8 cellular contexts compared by ENCODE assay signal in genomic region chr12:47818701-47819543, GRCh38. TPM values are rescaled to one million over a fixed set of nuclear protein-coding genes. Genes with fewer than 3 reads are reported as not detected.
DNase-seq lines count a peak whose midpoint lies in the region; ATAC-seq, FAIRE-seq and TF ChIP-seq lines count a peak whose summit lies in the region.

No MANE protein-coding gene starts in this region.

- H3K14ac ChIP-seq in H1 (ENCODE audit: insufficient read length) = no peak overlapping the region

- H3K27me3 ChIP-seq in HUES64 (ENCODE audit: insufficient read depth, low read length) (no peaks in the 10 kb centered on the region), H1 (replicated peaks in 1 of 4; ENCODE audit: control insufficient read depth in 3 of 4, extremely low read depth in 1 of 4, insufficient read depth in 3 of 4, low read length in 3 of 4) (no peaks in the 10 kb centered on the region; a peak in 2 of 7 replicates), thymus (ENCODE audit: control insufficient read depth, insufficient read depth) (no peaks in the 10 kb centered on the region)

- H4K8ac ChIP-seq in H1 (ENCODE audit: extremely low read depth, insufficient read depth, low read length) = peak overlapping the region; percentile 45

- H3K56ac ChIP-seq in H1 (replicated peaks; ENCODE audit: insufficient read length, low read depth, low read length) = no peak overlapping the region

- peak overlapping the region; percentile 69; the same call in 1 of the 2 replicates for H2BK5ac ChIP-seq in H1 (ENCODE audit: low read depth, low read length)

- peak overlapping the region; percentile 22; the same call in 1 of the 2 replicates for H2BK12ac ChIP-seq in H1 (ENCODE audit: low read depth, low read length)

- WGBS in HUES64 = 6% methylated on average over 49 of the region's 49 CpGs
- WGBS in H1 (ENCODE audit: extremely low coverage in 1 of 2, insufficient coverage in 1 of 2, insufficient read length in 1 of 2, insufficient replicate concordance in 2 of 2, low coverage in 1 of 2, low lambda C conversion rate in 2 of 2, missing lambda C conversion rate in 1 of 2), 2 experiments = 16% methylated on average over 25 of the region's 49 CpGs; no CpG with 5 or more reads in 1 of the 2 experiments
- WGBS in thymus = 1% methylated on average over 49 of the region's 49 CpGs

- in situ Hi-C loops in ACHN (cut with HindIII; ENCODE audit: low pct_ligation_motif_present, low pct_unique_long_range_greater_than_20kb, low sequenced_read_pairs) = no loop called here

- H3K23me2 ChIP-seq in H1 (ENCODE audit: low read depth, low read length) = peaks cover 9% of the 10 kb centered on the region

- H3K4me3 ChIP-seq in HUES64 (ENCODE audit: low read length) (peak overlapping the region; percentile 70), H1 (ENCODE audit: extremely low read depth in 1 of 4, insufficient read depth in 2 of 4, low read depth in 3 of 4, low read length in 4 of 4) (peak overlapping the region; percentile 43 to 79 (median 64)), thymus (ENCODE audit: low read length) (peak overlapping the region; percentile 97)

- peak in 1 of 2 experiments; percentile 17; a peak in 1 of 3 replicates for TF ChIP-seq POLR2A in H1 (IDR thresholded peaks at IDR 0.05; ENCODE audit: control extremely low read depth in 1 of 2, low read depth in 2 of 2, low read length in 2 of 2)

- H4K91ac ChIP-seq in H1 (replicated peaks; ENCODE audit: insufficient read length, low read length) = peak overlapping the region; percentile 90

- H3K4ac ChIP-seq in H1 (replicated peaks; ENCODE audit: insufficient read length, low read depth, low read length) = no peak overlapping the region

- peak; percentile 48 to 53 for TF ChIP-seq RAD21 in H1 (IDR thresholded peaks at IDR 0.05 in 1 of 2, conservative IDR thresholded peaks at IDR 0.05 in 1 of 2; ENCODE audit: low read depth in 2 of 2, low read length in 2 of 2)

- no peak for TF ChIP-seq EP300 in H1 (IDR thresholded peaks at IDR 0.05; ENCODE audit: borderline replicate concordance in 1 of 2, low read depth in 2 of 2, low read length in 2 of 2)

- H3K9me3 ChIP-seq in HUES64 (ENCODE audit: insufficient read depth, low read depth, low read length) (no peaks in the 10 kb centered on the region), H1 (ENCODE audit: insufficient read depth in 2 of 2, low read depth in 1 of 2, low read length in 1 of 2) (no peaks in the 10 kb centered on the region), thymus (ENCODE audit: control insufficient read depth) (no peaks in the 10 kb centered on the region)

- peak overlapping the region; percentile 89 for H3K18ac ChIP-seq in H1 (ENCODE audit: extremely low read depth, low read length)

- H3K36me3 ChIP-seq in HUES64 (ENCODE audit: insufficient read depth, low read length) (peaks cover 12% of the 10 kb centered on the region; the same call in 1 of the 2 replicates), H1 (ENCODE audit: control insufficient read depth in 2 of 4, insufficient read depth in 4 of 4, low read length in 3 of 4) (no peaks in the 10 kb centered on the region), thymus (ENCODE audit: control insufficient read depth, insufficient read depth) (peaks cover 18% of the 10 kb centered on the region)

- 0 out of 2 replicates have a peak overlapping the region, but pooled peaks have one; percentile 25 for H2BK20ac ChIP-seq in H1 (ENCODE audit: low read length)

- POLR2A ChIA-PET in H1 (lab: Charles Lee; ENCODE audit: partially characterized antibody) = interaction anchor here (0.9 to 29.3 kb wide), 10 partner anchors 8 to 67 kb away, joined by 3 to 480 read pairs (median 4); no protein-coding TSS in a partner anchor

- peaks cover 2 to 16% of the 10 kb centered on the region in 2 experiments for H4K20me1 ChIP-seq in H1 (replicated peaks in 1 of 2; ENCODE audit: control insufficient read depth in 1 of 2, insufficient read depth in 2 of 2, low read length in 2 of 2)

- H2AFZ ChIP-seq in H1 (ENCODE audit: low read length) = no peak overlapping the region

- 0 out of 2 replicates have a peak overlapping the region, but pooled peaks have one; percentile 49 for H2BK15ac ChIP-seq in H1 (ENCODE audit: low read length)

- TF ChIP-seq CTCF in H1 (IDR thresholded peaks at IDR 0.05; ENCODE audit: control extremely low read depth in 1 of 3, insufficient read depth in 1 of 3, low read depth in 1 of 3, low read length in 3 of 3) = peak in 2 of 3 experiments; percentile 49 to 55; a peak in 3 of 4 replicates

- peaks cover 52% of the 10 kb centered on the region for H3K4me1 ChIP-seq in HUES64 (ENCODE audit: insufficient read depth, low read length)
- H3K4me1 ChIP-seq in H1 (replicated peaks in 1 of 4; ENCODE audit: control insufficient read depth in 3 of 4, insufficient read depth in 4 of 4, low read length in 3 of 4) = peaks cover 8 to 49% (median 40%) of the 10 kb centered on the region in 4 experiments
- peaks cover 57% of the 10 kb centered on the region for H3K4me1 ChIP-seq in thymus (ENCODE audit: control insufficient read depth, insufficient read depth, low read length)

- H3K27ac ChIP-seq in HUES64 (ENCODE audit: low read depth, low read length) (peak overlapping the region; percentile 76; the same call in 1 of the 2 replicates), H1 (ENCODE audit: low read depth, low read length) (0 out of 2 replicates have a peak overlapping the region, but pooled peaks have one; percentile 3), thymus (ENCODE audit: low read depth) (peak overlapping the region; percentile 92)

- CTCF ChIA-PET in H1 (lab: Charles Lee; ENCODE audit: partially characterized antibody) = interaction anchor here (0.6 to 58.8 kb wide), 15 partner anchors 9 to 346 kb away, joined by 3 to 2001 read pairs (median 6); no protein-coding TSS in a partner anchor

- FAIRE-seq in H1 (lab: Jason Lieb, UNC) = no peak

- no peak overlapping the region for H3K23ac ChIP-seq in H1 (ENCODE audit: insufficient read length)

- H2AK5ac ChIP-seq in H1 (ENCODE audit: low read depth, low read length) = no peak overlapping the region

- peak overlapping the region; percentile 34 for H4K5ac ChIP-seq in H1 (ENCODE audit: insufficient read length, low read depth, low read length)

- no peak overlapping the region for H2BK120ac ChIP-seq in H1 (replicated peaks; ENCODE audit: low read depth, low read length)

- H3K79me2 ChIP-seq in H1 (ENCODE audit: control insufficient read depth in 1 of 2, insufficient read depth in 2 of 2, low read length in 2 of 2) = peaks cover 4 to 55% of the 10 kb centered on the region in 2 experiments; a peak in 3 of 4 replicates

- ATAC-seq in GM18909 (IDR thresholded peaks at IDR 0.05; ENCODE audit: poor library complexity, unreplicated experiment) = peak; percentile 34

- H3K9ac ChIP-seq in HUES64 (ENCODE audit: low read depth, low read length) (peak overlapping the region; percentile 82), H1 (replicated peaks in 1 of 4; ENCODE audit: extremely low read depth in 1 of 4, low read depth in 3 of 4, low read length in 3 of 4) (peak overlapping the region in 3 of 4 experiments; percentile 42 to 85 (median 51); a peak in 5 of 7 replicates)

- H3K79me1 ChIP-seq in H1 (ENCODE audit: low read depth, low read length) = peaks cover 8% of the 10 kb centered on the region

- H3K4me2 ChIP-seq in H1 (ENCODE audit: insufficient read depth in 1 of 2, low read depth in 2 of 2, low read length in 2 of 2) = peak overlapping the region; percentile 42 to 82

- peak; percentile 70 for DNase-seq in ACHN
- DNase-seq in activated CD4-positive, CD25-positive, alpha-beta regulatory T cell treated with anti-CD3 and anti-CD28 coated beads, Interleukin-2, amount 50 U/mL, for 72 hours = peak; percentile 71
- peak in 1 of 2 experiments; percentile 84 for DNase-seq in H1 (ENCODE audit: low read depth in 1 of 2, low spot score in 2 of 2)
- peak; percentile 44 for DNase-seq in midbrain (lab: John Stamatoyannopoulos, UW)
- no peak for DNase-seq in NCI-H1694 treated with DMSO at 0.1 percent for 48 hours (lab: John Stamatoyannopoulos, UW)

TF ChIP-seq in H1, 55 proteins besides CTCF, POLR2A, EP300 and RAD21 (continues in another document):
- TF ChIP-seq, protein P1, sequence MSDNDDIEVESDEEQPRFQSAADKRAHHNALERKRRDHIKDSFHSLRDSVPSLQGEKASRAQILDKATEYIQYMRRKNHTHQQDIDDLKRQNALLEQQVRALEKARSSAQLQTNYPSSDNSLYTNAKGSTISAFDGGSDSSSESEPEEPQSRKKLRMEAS (IDR thresholded peaks at IDR 0.05) = 0 out of 2 replicates have a peak, but pooled peaks have one; percentile 22
- TF ChIP-seq SIN3A (conservative IDR thresholded peaks at IDR 0.05 in 1 of 2, IDR thresholded peaks at IDR 0.05 in 1 of 2; ENCODE audit: low read depth in 1 of 2, low read length in 2 of 2) = peak in 1 of 2 experiments; percentile 17; a peak in 1 of 4 replicates
- no peak for TF ChIP-seq TCF12 (IDR thresholded peaks at IDR 0.05; ENCODE audit: low read depth, low read length)
- TF ChIP-seq HDAC2 (IDR thresholded peaks at IDR 0.05; ENCODE audit: borderline replicate concordance in 1 of 2, low read depth in 2 of 2, low read length in 2 of 2) = 0 out of 4 replicates have a peak, but pooled peaks of 1 of the 2 experiments have one; percentile 13
- no peak for TF ChIP-seq KDM4A (IDR thresholded peaks at IDR 0.05; ENCODE audit: low read depth, low read length, severe bottlenecking)

RNA-seq across cellular contexts. Expression of gene HDAC7, which starts 0.8 kb away (rescaled TPM):
- 47.8 TPM for polyA plus RNA-seq in HUES64 (2013, experiment 1 of 2)
- polyA plus RNA-seq in HUES64 (2013, experiment 2 of 2) = 52.9 TPM
- total RNA-seq in H1 (2021; fragmentation: NEBNext Ultra II Directional; extraction: Animal tissue kit (Norgen Biotek cat#: 25700)) = 82.0 and 84.9 TPM in 2 replicates
- polyA plus RNA-seq in H1 (2011; rRNA removed) = 25.5 and 52.0 TPM in 2 replicates
- 27.2 TPM for polyA plus RNA-seq in H1 (2011; cell fraction: cytosol; rRNA removed)
- 208 TPM for polyA plus RNA-seq in H1 (2011; cell fraction: nucleus; rRNA removed)
- 46.5 to 68.3 TPM (median 65.5 TPM) in 4 replicates for polyA plus RNA-seq in H1 (2012, experiment 1 of 2)
- 57.8 TPM for polyA plus RNA-seq in H1 (2012, experiment 2 of 2)
- 40.9 TPM for polyA plus RNA-seq in H1 (2013, experiment 1 of 2)
- polyA plus RNA-seq in H1 (2013, experiment 2 of 2) = 38.9 TPM
- 11.6 and 23.5 TPM in 2 replicates for polyA minus RNA-seq in H1 (2011; rRNA and poly(A)+ RNA removed)
- 27.2 TPM for polyA minus RNA-seq in H1 (2011; cell fraction: cytosol; rRNA and poly(A)+ RNA removed)
- 48.1 TPM for polyA minus RNA-seq in H1 (2011; cell fraction: nucleus; rRNA and poly(A)+ RNA removed)
- polyA plus RNA-seq in thymus = 130 TPM

RNA-seq across cellular contexts. Expression of gene SLC48A1, which starts 45.9 kb away (rescaled TPM):
- 4.9 TPM for polyA plus RNA-seq in HUES64 (2013, experiment 1 of 2)
- 9.6 TPM for polyA plus RNA-seq in HUES64 (2013, experiment 2 of 2)
- 14.0 and 14.1 TPM in 2 replicates for total RNA-seq in H1 (2021; fragmentation: NEBNext Ultra II Directional; extraction: Animal tissue kit (Norgen Biotek cat#: 25700))
- 9.5 and 12.1 TPM in 2 replicates for polyA plus RNA-seq in H1 (2011; rRNA removed)
- 9.6 TPM for polyA plus RNA-seq in H1 (2011; cell fraction: cytosol; rRNA removed)
- 16.1 TPM for polyA plus RNA-seq in H1 (2011; cell fraction: nucleus; rRNA removed)
- polyA plus RNA-seq in H1 (2012, experiment 1 of 2) = 8.3 to 11.4 TPM (median 10.2 TPM) in 4 replicates
- 8.6 TPM for polyA plus RNA-seq in H1 (2012, experiment 2 of 2)
- polyA plus RNA-seq in H1 (2013, experiment 1 of 2) = 9.4 TPM
- 10.8 TPM for polyA plus RNA-seq in H1 (2013, experiment 2 of 2)
- 7.2 and 7.3 TPM in 2 replicates for polyA minus RNA-seq in H1 (2011; rRNA and poly(A)+ RNA removed)
- 6.8 TPM for polyA minus RNA-seq in H1 (2011; cell fraction: cytosol; rRNA and poly(A)+ RNA removed)
- 7.3 TPM for polyA minus RNA-seq in H1 (2011; cell fraction: nucleus; rRNA and poly(A)+ RNA removed)
- 9.3 TPM for polyA plus RNA-seq in thymus

Comparison
In these comparisons a context has a peak if more than half of its experiments do, and no peak if none do; other contexts are left out.
1. H3K27ac ChIP-seq: peak in every context shown above with its lines; median percentile 92 in thymus; 76 in HUES64; 3 in H1.